In genomic region chr6:4860387-4860786, GRCh38 we compare ENCODE assay signal across 7 cellular contexts.
"Had no signal": no experiment of that assay in that cellular context is flagged by ENCODE, and none has a peak within 500 bp of the region (broad histone marks: within the 10 kb centered on the region; RNA-seq: fewer than 3 reads in every experiment).

No MANE protein-coding gene starts in this region.

- FAIRE-seq: HTR-8/SVneo, K562 had no signal

- H3K4me3 Mint-ChIP-seq: HFFc6 had no signal

- H3K27ac Mint-ChIP-seq: HFFc6 had no signal

- H3K9me3 Mint-ChIP-seq: HFFc6 had no signal

- DNase-seq: GM23248, GOT3, H7, HFFc6, IMR-90 had no signal
